12 cellular contexts compared by ENCODE assay signal in genomic region chr9:86389648-86390047, GRCh38.
"Had no signal": no experiment of that assay in that cellular context is flagged by ENCODE, and none has a peak within 500 bp of the region (broad histone marks: within the 10 kb centered on the region; RNA-seq: fewer than 3 reads in every experiment).

No MANE protein-coding gene starts in this region.

- ATAC-seq: effector memory CD8-positive, alpha-beta T cell; left cardiac atrium; lower lobe of right lung; natural killer cell; stimulated activated naive CD8-positive, alpha-beta T cell treated with anti-CD3 and anti-CD28 coated beads, Interleukin-15, Interleukin-2, amounts not matched to agents 100 U/mL and 50 U/mL, for 24 hours had no signal

- DNase-seq: effector memory CD8-positive, alpha-beta T cell; foreskin melanocyte; head of caudate nucleus; kidney; left cardiac atrium; left ventricle myocardium inferior; lower lobe of right lung; natural killer cell; ovary; stimulated activated CD4-positive, alpha-beta T cell treated with anti-CD3 and anti-CD28 coated beads, Interleukin-2, amount 100 ng/mL, for 48 hours; stimulated activated naive CD8-positive, alpha-beta T cell treated with anti-CD3 and anti-CD28 coated beads, Interleukin-15, Interleukin-2, amounts not matched to agents 100 U/mL and 50 U/mL, for 24 hours; thyroid gland had no signal
